ENCODE assay signal across 1 cellular context in the genomic region with DNA sequence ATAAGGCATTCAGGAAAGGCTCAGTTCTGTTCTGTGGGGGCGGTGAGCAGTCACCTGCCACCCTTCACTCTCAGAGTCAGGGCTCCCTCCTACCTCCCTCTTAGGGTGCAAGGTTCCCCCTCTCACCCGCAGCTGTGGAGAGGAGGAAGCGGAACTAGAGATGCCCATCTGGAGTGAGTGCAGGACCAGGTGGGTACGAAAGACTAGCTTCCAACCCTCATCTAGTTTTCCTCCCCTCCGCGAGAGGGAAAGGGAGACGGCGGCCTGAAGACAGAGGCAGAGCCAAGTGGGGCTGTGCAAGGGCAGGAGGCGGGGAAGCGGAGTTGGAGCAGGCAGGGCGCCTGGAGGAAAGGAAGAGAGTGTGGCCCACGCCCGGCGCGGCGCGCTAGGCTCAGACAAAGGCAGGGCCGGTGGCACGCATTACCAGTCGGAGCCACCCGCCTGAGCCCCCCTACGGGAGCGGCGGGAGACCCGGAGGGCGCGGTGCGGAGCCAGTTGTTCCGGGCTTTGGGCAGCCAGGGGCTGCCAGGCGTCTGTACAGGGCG.
TF ChIP-seq lines count a peak whose summit lies in the region.

No MANE protein-coding gene starts in this region.

TF ChIP-seq in SK-N-SH, 30 proteins besides CTCF, POLR2A, EP300 and RAD21 (continued from another document):
- TF ChIP-seq, protein P1, sequence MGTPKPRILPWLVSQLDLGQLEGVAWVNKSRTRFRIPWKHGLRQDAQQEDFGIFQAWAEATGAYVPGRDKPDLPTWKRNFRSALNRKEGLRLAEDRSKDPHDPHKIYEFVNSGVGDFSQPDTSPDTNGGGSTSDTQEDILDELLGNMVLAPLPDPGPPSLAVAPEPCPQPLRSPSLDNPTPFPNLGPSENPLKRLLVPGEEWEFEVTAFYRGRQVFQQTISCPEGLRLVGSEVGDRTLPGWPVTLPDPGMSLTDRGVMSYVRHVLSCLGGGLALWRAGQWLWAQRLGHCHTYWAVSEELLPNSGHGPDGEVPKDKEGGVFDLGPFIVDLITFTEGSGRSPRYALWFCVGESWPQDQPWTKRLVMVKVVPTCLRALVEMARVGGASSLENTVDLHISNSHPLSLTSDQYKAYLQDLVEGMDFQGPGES (IDR thresholded peaks at IDR 0.05; ENCODE audit: low read depth, low read length): no peak
- TF ChIP-seq, protein P2, sequence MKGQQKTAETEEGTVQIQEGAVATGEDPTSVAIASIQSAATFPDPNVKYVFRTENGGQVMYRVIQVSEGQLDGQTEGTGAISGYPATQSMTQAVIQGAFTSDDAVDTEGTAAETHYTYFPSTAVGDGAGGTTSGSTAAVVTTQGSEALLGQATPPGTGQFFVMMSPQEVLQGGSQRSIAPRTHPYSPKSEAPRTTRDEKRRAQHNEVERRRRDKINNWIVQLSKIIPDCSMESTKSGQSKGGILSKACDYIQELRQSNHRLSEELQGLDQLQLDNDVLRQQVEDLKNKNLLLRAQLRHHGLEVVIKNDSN (IDR thresholded peaks at IDR 0.05; ENCODE audit: borderline replicate concordance, low read depth): no peak
- TF ChIP-seq ELF1 (IDR thresholded peaks at IDR 0.05) (no peak), MXI1 (IDR thresholded peaks at IDR 0.05; ENCODE audit: low read depth, low read length) (no peak)
